In the genomic region with DNA sequence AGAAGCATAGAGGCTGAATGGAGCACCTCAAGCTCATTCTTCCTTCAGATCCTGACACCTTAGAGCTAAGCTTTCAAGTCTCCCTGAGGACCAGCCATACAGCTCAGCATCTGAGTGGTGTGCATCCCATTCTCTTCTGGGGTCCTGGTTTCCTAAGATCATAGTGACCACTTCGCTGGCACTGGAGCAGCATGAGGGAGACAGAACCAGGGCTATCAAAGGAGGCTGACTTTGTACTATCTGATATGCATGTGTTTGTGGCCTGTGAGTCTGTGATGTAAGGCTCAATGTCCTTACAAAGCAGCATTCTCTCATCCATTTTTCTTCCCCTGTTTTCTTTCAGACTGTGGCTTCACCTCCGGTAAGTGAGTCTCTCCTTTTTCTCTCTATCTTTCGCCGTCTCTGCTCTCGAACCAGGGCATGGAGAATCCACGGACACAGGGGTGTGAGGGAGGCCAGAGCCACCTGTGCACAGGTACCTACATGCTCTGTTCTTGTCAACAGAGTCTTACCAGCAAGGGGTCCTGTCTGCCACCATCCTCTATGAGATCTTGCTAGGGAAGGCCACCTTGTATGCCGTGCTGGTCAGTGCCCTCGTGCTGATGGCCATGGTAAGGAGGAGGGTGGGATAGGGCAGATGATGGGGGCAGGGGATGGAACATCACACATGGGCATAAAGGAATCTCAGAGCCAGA, we compare ENCODE assay signal across 21 cellular contexts. TPM values are rescaled to one million over a fixed set of nuclear protein-coding genes. Genes with fewer than 3 reads are reported as not detected.
DNase-seq lines count a peak whose midpoint lies in the region; ATAC-seq, FAIRE-seq and TF ChIP-seq lines count a peak whose summit lies in the region.
"Had no signal": no experiment of that assay in that cellular context is flagged by ENCODE, and none has a peak within 500 bp of the region (broad histone marks: within the 10 kb centered on the region; RNA-seq: fewer than 3 reads in every experiment).

No MANE protein-coding gene starts in this region.

- TF ChIP-seq RAD21 in SK-N-SH (IDR thresholded peaks at IDR 0.05; ENCODE audit: low read length): no peak

- ATAC-seq in activated naive CD4-positive, alpha-beta T cell treated with anti-CD3 and anti-CD28 coated beads, Interleukin-2, amount 50 U/mL, for 72 hours: no peak
- ATAC-seq in naive B cell (ENCODE audit: low read depth in 2 of 2): no peak
- ATAC-seq: mucosa of descending colon had no signal

- H3K9ac ChIP-seq in SK-N-SH (no peak overlapping the region), kidney (ENCODE audit: low read length in 2 of 2) (no peak overlapping the region)
- H3K9ac ChIP-seq: parathyroid adenoma had no signal

- H3K79me2 ChIP-seq in SK-N-SH (ENCODE audit: insufficient read depth): no peaks in the 10 kb centered on the region
- H3K79me2 ChIP-seq: parathyroid adenoma had no signal

- peak overlapping the region; percentile 99 for H3K27ac ChIP-seq in CD4-positive, alpha-beta memory T cell (ENCODE audit: low read depth, low read length)
- H3K27ac ChIP-seq in SK-N-SH (ENCODE audit: low read depth in 2 of 2, low read length in 1 of 2) (no peak overlapping the region), kidney (ENCODE audit: low read depth in 2 of 2, low read length in 2 of 2) (no peak overlapping the region)
- H3K27ac ChIP-seq: parathyroid adenoma, thyroid gland had no signal

- peaks cover 76 to 79% of the 10 kb centered on the region in 2 donors for H3K36me3 Mint-ChIP-seq in CD4-positive, alpha-beta memory T cell
- H3K36me3 Mint-ChIP-seq in IgD-negative memory B cell (peaks cover 17% of the 10 kb centered on the region), naive B cell (peaks cover 42 to 66% of the 10 kb centered on the region in 2 donors)
- peaks cover 65 to 86% of the 10 kb centered on the region in 2 donors for H3K36me3 Mint-ChIP-seq in activated naive CD4-positive, alpha-beta T cell treated with anti-CD3 and anti-CD28 coated beads, Interleukin-2, amount 50 U/mL, for 72 hours

- no peaks in the 10 kb centered on the region for H4K20me1 ChIP-seq in SK-N-SH (ENCODE audit: insufficient read depth)

- no peak overlapping the region for H3K4me2 ChIP-seq in SK-N-SH

- no peaks in the 10 kb centered on the region for H3K9me2 ChIP-seq in SK-N-SH

- no peak for TF ChIP-seq CTCF in SK-N-SH (IDR thresholded peaks at IDR 0.05)
- no peak for TF ChIP-seq CTCF in lower leg skin (IDR thresholded peaks at IDR 0.05)
- no peak for TF ChIP-seq CTCF in kidney (IDR thresholded peaks at IDR 0.05; ENCODE audit: borderline replicate concordance, extremely low read depth, insufficient read depth)

- no peaks in the 10 kb centered on the region for H3K27me3 Mint-ChIP-seq in CD4-positive, alpha-beta memory T cell
- H3K27me3 Mint-ChIP-seq in IgD-negative memory B cell (peaks cover 1% of the 10 kb centered on the region), naive B cell (no peaks in the 10 kb centered on the region)

- peaks cover 0 to 7% (median 2%) of the 10 kb centered on the region in 8 donors for H3K9me3 Mint-ChIP-seq in CD4-positive, alpha-beta memory T cell
- H3K9me3 Mint-ChIP-seq in IgD-negative memory B cell (peaks cover 0 to 2% (median 0%) of the 10 kb centered on the region in 3 donors), naive B cell (peaks cover 0 to 5% (median 0%) of the 10 kb centered on the region in 7 donors)
- peaks cover 0 to 4% of the 10 kb centered on the region in 2 donors for H3K9me3 Mint-ChIP-seq in activated naive CD4-positive, alpha-beta T cell treated with anti-CD3 and anti-CD28 coated beads, Interleukin-2, amount 50 U/mL, for 72 hours

- H3K4me3 ChIP-seq in CD4-positive, alpha-beta memory T cell (ENCODE audit: low read length in 2 of 2): peak overlapping the region; percentile 0 to 84
- H3K4me3 ChIP-seq in SK-N-SH (ENCODE audit: low read depth in 2 of 2, low read length in 1 of 2) (no peak overlapping the region), lower leg skin (ENCODE audit: low read depth, poor library complexity, severe bottlenecking) (no peak overlapping the region), kidney (ENCODE audit: low read length in 2 of 2) (no peak overlapping the region)
- H3K4me3 ChIP-seq: mucosa of descending colon, thyroid gland had no signal

- H3K27me3 ChIP-seq in CD4-positive, alpha-beta memory T cell (ENCODE audit: insufficient read depth, low read length): no peaks in the 10 kb centered on the region
- peaks cover 30% of the 10 kb centered on the region for H3K27me3 ChIP-seq in SK-N-SH (ENCODE audit: insufficient read depth)

- CTCF ChIA-PET in CD4-positive, alpha-beta memory T cell (lab: Charles Lee; ENCODE audit: partially characterized antibody): interaction anchor here (1.3 to 21.7 kb wide), 2 partner anchors 9 to 18 kb away, joined by 3 to 623 read pairs; no protein-coding TSS in a partner anchor
- CTCF ChIA-PET in SK-N-SH (lab: Yijun Ruan, JAX): interaction anchor here (0.6 to 1.8 kb wide), 6 partner anchors 9 to 267 kb away, joined by 3 to 5 read pairs (median 4); no protein-coding TSS in a partner anchor

- peaks cover 66 to 92% (median 76%) of the 10 kb centered on the region in 4 donors for H3K4me1 Mint-ChIP-seq in CD4-positive, alpha-beta memory T cell
- H3K4me1 Mint-ChIP-seq in IgD-negative memory B cell: peaks cover 54 to 77% (median 60%) of the 10 kb centered on the region in 3 donors
- peaks cover 78 to 89% (median 87%) of the 10 kb centered on the region in 3 donors for H3K4me1 Mint-ChIP-seq in naive B cell

- H3K9me3 ChIP-seq in CD4-positive, alpha-beta memory T cell (ENCODE audit: control insufficient read depth in 1 of 2, low read length in 2 of 2): no peaks in the 10 kb centered on the region
- no peaks in the 10 kb centered on the region for H3K9me3 ChIP-seq in SK-N-SH
- no peaks in the 10 kb centered on the region for H3K9me3 ChIP-seq in kidney (ENCODE audit: control insufficient read depth in 1 of 2, low read length in 2 of 2)
- H3K9me3 ChIP-seq: mucosa of descending colon, thyroid gland had no signal

- POLR2A ChIA-PET in CD4-positive, alpha-beta memory T cell (lab: Charles Lee; ENCODE audit: partially characterized antibody): interaction anchor here (0.8 to 31.0 kb wide), 13 partner anchors 5 to 482 kb away, joined by 3 to 6843 read pairs (median 5); no protein-coding TSS in a partner anchor
- POLR2A ChIA-PET in SK-N-SH (lab: Yijun Ruan, JAX): no interaction called here

- H3K4me3 Mint-ChIP-seq in CD4-positive, alpha-beta memory T cell: peak overlapping the region; percentile 50 to 100 (median 99)
- H3K4me3 Mint-ChIP-seq in IgD-negative memory B cell (peak overlapping the region; percentile 8 to 75 (median 34)), naive B cell (peak overlapping the region in 3 of 8 donors; percentile 17 to 72 (median 20))

- FAIRE-seq in kidney (lab: Jason Lieb, UNC): no peak
- FAIRE-seq: GM12891 had no signal

- no peaks in the 10 kb centered on the region for H3F3A ChIP-seq in SK-N-SH (replicated peaks; ENCODE audit: insufficient read depth)

- WGBS in SK-N-SH (ENCODE audit: low lambda C conversion rate): 50% methylated on average over 8 of the region's 8 CpGs
- WGBS in lower leg skin, 2 donors: 86 to 89% methylated on average over 8 of the region's 8 CpGs

- peaks cover 81% of the 10 kb centered on the region for H3K4me1 ChIP-seq in CD4-positive, alpha-beta memory T cell (ENCODE audit: insufficient read depth, low read length)
- H3K4me1 ChIP-seq in SK-N-SH (ENCODE audit: control insufficient read depth in 1 of 2, insufficient read depth in 2 of 2, low read depth in 1 of 2, low read length in 1 of 2) (peaks cover 0 to 8% of the 10 kb centered on the region in 2 experiments; a peak in 1 of 4 replicates), kidney (ENCODE audit: control insufficient read depth in 1 of 2, insufficient read depth in 1 of 2, low read depth in 1 of 2, low read length in 2 of 2) (peaks cover 0 to 6% of the 10 kb centered on the region in 2 donors)

- intact Hi-C loops in CD4-positive, alpha-beta memory T cell (cut with micrococcal nuclease): loop anchor here (5.0 kb wide), 1 partner anchor 581 kb away; the partner anchor contains the start of gene ZYX
- intact Hi-C loops in lower leg skin (cut with DNase I; ENCODE audit: low total_unique reads) (no loop called here), kidney (cut with DNase I) (no loop called here)

- peak overlapping the region; percentile 99 to 100 (median 100) for H3K27ac Mint-ChIP-seq in CD4-positive, alpha-beta memory T cell
- peak overlapping the region; percentile 37 to 90 (median 86) for H3K27ac Mint-ChIP-seq in IgD-negative memory B cell
- H3K27ac Mint-ChIP-seq in activated naive CD4-positive, alpha-beta T cell treated with anti-CD3 and anti-CD28 coated beads, Interleukin-2, amount 50 U/mL, for 72 hours: peak overlapping the region; percentile 97 to 100
- H3K27ac Mint-ChIP-seq in naive B cell: peak overlapping the region; percentile 94 to 100 (median 96)

- no peak for TF ChIP-seq EP300 in SK-N-SH (IDR thresholded peaks at IDR 0.05; ENCODE audit: borderline replicate concordance in 1 of 2, low read depth in 1 of 2, low read length in 1 of 2)

- DNase-seq in CD4-positive, alpha-beta memory T cell: peak in 1 of 5 donors; percentile 24
- no peak for DNase-seq in activated naive CD4-positive, alpha-beta T cell treated with anti-CD3 and anti-CD28 coated beads, Interleukin-2, amount 50 U/mL, for 72 hours (ENCODE audit: low spot score in 2 of 2)
- no peak for DNase-seq in naive B cell
- no peak for DNase-seq in SK-N-SH
- DNase-seq in lower leg skin (ENCODE audit: low spot score in 2 of 2): no peak
- DNase-seq in kidney: no peak
- DNase-seq in cerebellum (ENCODE audit: low spot score): no peak
- DNase-seq: AML-193; aorta; foreskin fibroblast; GDM1; mucosa of descending colon; NCI-H1694; NCI-H345; stimulated activated CD4-positive, alpha-beta T cell treated with anti-CD3 and anti-CD28 coated beads, Interleukin-4, amount 100 ng/mL, for 4 hours; thyroid gland had no signal

- TF ChIP-seq POLR2A in lower leg skin (IDR thresholded peaks at IDR 0.05): no peak

- H2AFZ ChIP-seq in SK-N-SH (ENCODE audit: low read depth): no peak overlapping the region
- H2AFZ ChIP-seq: parathyroid adenoma had no signal

- peaks cover 31% of the 10 kb centered on the region for H3K36me3 ChIP-seq in CD4-positive, alpha-beta memory T cell (ENCODE audit: insufficient read depth, low read length)
- H3K36me3 ChIP-seq in SK-N-SH (replicated peaks in 1 of 2; ENCODE audit: control insufficient read depth in 1 of 2, insufficient read depth in 2 of 2, low read length in 1 of 2) (no peaks in the 10 kb centered on the region), kidney (ENCODE audit: control insufficient read depth in 1 of 2, insufficient read depth in 2 of 2, low read length in 2 of 2) (no peaks in the 10 kb centered on the region)
- H3K36me3 ChIP-seq: thyroid gland had no signal

RNA-seq across cellular contexts. Expression of gene PRSS2, which starts 31.0 kb away (rescaled TPM):
- total RNA-seq in CD4-positive, alpha-beta memory T cell: not detected
- polyA plus RNA-seq in CD4-positive, alpha-beta memory T cell: not detected
- polyA plus RNA-seq in IgD-negative memory B cell (not detected), naive B cell (ENCODE audit: low read depth in 6 of 6) (under 1 TPM in 1 of 6 donors, not detected in 5; 0.41 TPM), SK-N-SH (2012; rRNA removed) (not detected in 2 replicates), kidney (ENCODE audit: insufficient read depth, low read depth, low replicate concordance) (not detected)
- total RNA-seq in activated naive CD4-positive, alpha-beta T cell treated with anti-CD3 and anti-CD28 coated beads, Interleukin-2, amount 50 U/mL, for 72 hours: under 1 TPM in 1 of 2 donors, not detected in 1; 0.82 TPM
- polyA plus RNA-seq in SK-N-SH (2012; cell fraction: cytosol; rRNA removed): not detected in 2 replicates
- not detected in 2 replicates for polyA plus RNA-seq in SK-N-SH (2012; cell fraction: nucleus; rRNA removed)
- total RNA-seq in lower leg skin (1 to 10 TPM in 1 of 4 donors, not detected in 3; 1.2 TPM), kidney (not detected), cerebellum (not detected)
- total RNA-seq: chondrocyte, M059J, mucosa of descending colon, thyroid gland had no signal

RNA-seq across cellular contexts. Expression of gene PRSS1, which starts 52.5 kb away (rescaled TPM):
- total RNA-seq in CD4-positive, alpha-beta memory T cell: under 1 TPM in 1 of 2 experiments, not detected in 1; 0.44 TPM
- not detected for polyA plus RNA-seq in CD4-positive, alpha-beta memory T cell
- polyA plus RNA-seq in IgD-negative memory B cell (not detected), naive B cell (ENCODE audit: low read depth in 6 of 6) (under 1 TPM in 2 of 6 donors, not detected in 4; 0.41 to 0.55 TPM), SK-N-SH (2012; rRNA removed) (not detected in 2 replicates), kidney (ENCODE audit: insufficient read depth, low read depth, low replicate concordance) (not detected)
- total RNA-seq in activated naive CD4-positive, alpha-beta T cell treated with anti-CD3 and anti-CD28 coated beads, Interleukin-2, amount 50 U/mL, for 72 hours: not detected
- not detected in 2 replicates for polyA plus RNA-seq in SK-N-SH (2012; cell fraction: cytosol; rRNA removed)
- not detected in 2 replicates for polyA plus RNA-seq in SK-N-SH (2012; cell fraction: nucleus; rRNA removed)
- total RNA-seq in lower leg skin (1 to 10 TPM in 1 of 4 donors, not detected in 3; 3.0 TPM), kidney (not detected), cerebellum (not detected)
- total RNA-seq: chondrocyte, M059J, mucosa of descending colon had no signal

RNA-seq across cellular contexts. Expression of gene EPHB6, which starts 53.1 kb away (rescaled TPM):
- 10 to 100 TPM; 48.4 to 65.0 TPM for total RNA-seq in CD4-positive, alpha-beta memory T cell
- 10 to 100 TPM; 14.2 to 27.4 TPM for polyA plus RNA-seq in CD4-positive, alpha-beta memory T cell
- polyA plus RNA-seq in IgD-negative memory B cell (37.6 TPM), naive B cell (ENCODE audit: low read depth in 6 of 6) (10 to 100 TPM in 5 of 6 donors, 1 to 10 TPM in 1; 10.0 to 32.4 (median 19.0) TPM), SK-N-SH (2012; rRNA removed) (1.2 and 1.8 TPM in 2 replicates), kidney (ENCODE audit: insufficient read depth, low read depth, low replicate concordance) (10.4 TPM)
- total RNA-seq in activated naive CD4-positive, alpha-beta T cell treated with anti-CD3 and anti-CD28 coated beads, Interleukin-2, amount 50 U/mL, for 72 hours: 10 to 100 TPM; 16.0 to 32.8 TPM
- polyA plus RNA-seq in SK-N-SH (2012; cell fraction: cytosol; rRNA removed): 1.1 and 1.2 TPM in 2 replicates
- 4.0 and 4.7 TPM in 2 replicates for polyA plus RNA-seq in SK-N-SH (2012; cell fraction: nucleus; rRNA removed)
- total RNA-seq in lower leg skin (100 to 1,000 TPM; 158 to 346 (median 221) TPM), kidney (17.4 TPM), cerebellum (11.7 TPM)
- total RNA-seq: M059J had no signal

Comparison
In these comparisons a context has a peak if more than half of its experiments do, and no peak if none do; other contexts are left out.
1. H3K4me3 ChIP-seq: peak in CD4-positive, alpha-beta memory T cell (2 of 2); none in SK-N-SH (0 of 2), lower leg skin (single experiment) and kidney (0 of 2).
2. Peak in every context shown above with its lines, with median percentiles within 50 percentile points of each other: H3K27ac Mint-ChIP-seq.